17 cellular contexts compared by ENCODE assay signal in genomic region chr2:128867327-128867726, GRCh38.
"Had no signal": no experiment of that assay in that cellular context is flagged by ENCODE, and none has a peak within 500 bp of the region (broad histone marks: within the 10 kb centered on the region; RNA-seq: fewer than 3 reads in every experiment).

No MANE protein-coding gene starts in this region.

- ATAC-seq: T-cell had no signal

- H3K9me3 ChIP-seq: MG63 had no signal

- H3K4me3 ChIP-seq: MG63 had no signal

- H3K27ac ChIP-seq: HL-60 had no signal

- DNase-seq: KG1, MG63, NCI-H1092 treated with DMSO at 0.1 percent for 48 hours, NCI-H1436, NCI-H187, NCI-H2029, NCI-H2081 treated with DMSO at 0.1 percent for 48 hours, NCI-H2171, NCI-H226, NCI-H446, NCI-H510A, NCI-H524 treated with DMSO at 0.1 percent for 48 hours, NCI-H69, RPMI8226, SW 1271, T-cell had no signal

- H3K27me3 ChIP-seq: MG63 had no signal

- H3K36me3 ChIP-seq: MG63 had no signal
